8 cellular contexts compared by ENCODE assay signal in genomic region chr20:25407311-25408169, GRCh38. TPM values are rescaled to one million over a fixed set of nuclear protein-coding genes. Genes with fewer than 3 reads are reported as not detected.
DNase-seq lines count a peak whose midpoint lies in the region; ATAC-seq, FAIRE-seq and TF ChIP-seq lines count a peak whose summit lies in the region.

TSS of gene GINS1 (plus strand) at chr20:25407673. CDS start at chr20:25407821, 148 bp downstream.

- H3K4me1 Mint-ChIP-seq in activated B cell treated with CpG ODN at 0.5 μM for 24 hours = peaks cover 17% of the 10 kb centered on the region
- H3K4me1 Mint-ChIP-seq in central memory CD8-positive, alpha-beta T cell = peaks cover 7% of the 10 kb centered on the region

- H3K4me2 ChIP-seq in keratinocyte (ENCODE audit: control insufficient read depth, extremely low read depth, insufficient read depth, low read depth, low read length) = peak within 1 kb of the TSS; percentile 100

- H3K9me3 Mint-ChIP-seq in activated B cell treated with CpG ODN at 0.5 μM for 24 hours = peaks cover 8% of the 10 kb centered on the region
- peaks cover 16% of the 10 kb centered on the region for H3K9me3 Mint-ChIP-seq in central memory CD8-positive, alpha-beta T cell

- dilution Hi-C loops in keratinocyte (cut with MboI; ENCODE audit: extremely low pct_ligation_motif_present, low sequenced_read_pairs) = no loop called here

- H3K27ac Mint-ChIP-seq in activated B cell treated with CpG ODN at 0.5 μM for 24 hours = peak within 1 kb of the TSS; percentile 76
- peak within 1 kb of the TSS; percentile 25 for H3K27ac Mint-ChIP-seq in central memory CD8-positive, alpha-beta T cell (ENCODE audit: low read depth)

- H3K27me3 Mint-ChIP-seq in activated B cell treated with CpG ODN at 0.5 μM for 24 hours = no peaks in the 10 kb centered on the region
- no peaks in the 10 kb centered on the region for H3K27me3 Mint-ChIP-seq in central memory CD8-positive, alpha-beta T cell

- H3K4me3 ChIP-seq in keratinocyte (ENCODE audit: control insufficient read depth in 2 of 3, extremely low read depth in 1 of 3, insufficient read depth in 2 of 3, low read depth in 1 of 3, low read length in 3 of 3) = peak within 1 kb of the TSS; percentile 68 to 91 (median 91)

- CTCF ChIA-PET in activated B cell treated with CpG ODN at 0.5 μM for 24 hours (lab: Charles Lee) = interaction anchor here (1.8 to 3.7 kb wide), 2 partner anchors 8 to 112 kb away, joined by 9 to 17 read pairs; no protein-coding TSS in a partner anchor

- H3K36me3 Mint-ChIP-seq in activated B cell treated with CpG ODN at 0.5 μM for 24 hours (ENCODE audit: low read depth) = peaks cover 3% of the 10 kb centered on the region
- H3K36me3 Mint-ChIP-seq in central memory CD8-positive, alpha-beta T cell (ENCODE audit: insufficient read depth) = peaks cover 3% of the 10 kb centered on the region

- POLR2A ChIA-PET in activated B cell treated with CpG ODN at 0.5 μM for 24 hours (lab: Charles Lee) = interaction anchor here (0.7 to 1.5 kb wide), 6 partner anchors 15 to 349 kb away, joined by 3 to 13 read pairs (median 3); partner anchors contain the start of genes ABHD12 and ACSS1

- no peak for TF ChIP-seq CTCF in activated B cell treated with CpG ODN at 0.5 μM for 24 hours (IDR thresholded peaks at IDR 0.05)
- no peak for TF ChIP-seq CTCF in keratinocyte (optimal IDR thresholded peaks at IDR 0.05 in 1 of 3, IDR thresholded peaks at IDR 0.05 in 1 of 3, conservative IDR thresholded peaks at IDR 0.05 in 1 of 3; ENCODE audit: extremely low read depth in 1 of 3, insufficient read depth in 2 of 3, low read length in 3 of 3)

- no peaks in the 10 kb centered on the region for H3K27me3 ChIP-seq in keratinocyte (ENCODE audit: control insufficient read depth, extremely low read depth, insufficient read depth, low read length)

- peak within 1 kb of the TSS; percentile 98 for H2AFZ ChIP-seq in keratinocyte (ENCODE audit: control insufficient read depth, low read length)

- peak within 1 kb of the TSS; percentile 91 for H3K9ac ChIP-seq in keratinocyte (ENCODE audit: control insufficient read depth, extremely low read depth, insufficient read depth, low read length)

- H3K36me3 ChIP-seq in keratinocyte (ENCODE audit: control insufficient read depth in 2 of 2, extremely low read depth in 1 of 2, insufficient read depth in 2 of 2, low read length in 2 of 2) = peaks cover 0 to 7% of the 10 kb centered on the region in 2 experiments

- H3K9me1 ChIP-seq in keratinocyte (ENCODE audit: control insufficient read depth, extremely low read depth, insufficient read depth, low read length) = no peaks in the 10 kb centered on the region

- no peaks in the 10 kb centered on the region for H3K9me3 ChIP-seq in keratinocyte (ENCODE audit: control insufficient read depth, low read depth, low read length)

- peak; percentile 49 for FAIRE-seq in keratinocyte (lab: Jason Lieb, UNC)

- H4K20me1 ChIP-seq in keratinocyte (ENCODE audit: control insufficient read depth, extremely low read depth, insufficient read depth, low read length) = no peaks in the 10 kb centered on the region

- peak within 1 kb of the TSS; percentile 66 for H3K27ac ChIP-seq in keratinocyte (ENCODE audit: control insufficient read depth, insufficient read depth, low read length)

- intact Hi-C loops in activated B cell treated with CpG ODN at 0.5 μM for 24 hours (cut with micrococcal nuclease) = loop anchor here (1.0 to 2.0 kb wide), 3 partner anchors 17 to 289 kb away; partner anchors contain the start of genes ABHD12, NANP and ZNF337

- H3K79me2 ChIP-seq in keratinocyte (ENCODE audit: control insufficient read depth, insufficient read depth, low read length) = peaks cover 35% of the 10 kb centered on the region

- DNase-seq in AG20443 (ENCODE audit: low spot score) (peak; percentile 95), NCI-H2227 treated with DMSO at 0.1 percent for 48 hours (lab: John Stamatoyannopoulos, UW) (peak; percentile 94), activated B cell treated with CpG ODN at 0.5 μM for 24 hours (peak; percentile 70), keratinocyte (ENCODE audit: low read depth, low spot score) (no peak)
- peak; percentile 45 to 51 for DNase-seq in central memory CD8-positive, alpha-beta T cell (ENCODE audit: low spot score in 2 of 2)
- peak; percentile 85 to 86 (median 86) for DNase-seq in stimulated activated CD4-positive, alpha-beta T cell treated with anti-CD3 and anti-CD28 coated beads, Interleukin-12 subunit alpha, Interleukin-12 subunit beta, amount 100 ng/mL, for 48 hours (ENCODE audit: low read depth in 2 of 3, low spot score in 1 of 3)

- peak within 1 kb of the TSS; percentile 91 for H3K4me3 Mint-ChIP-seq in activated B cell treated with CpG ODN at 0.5 μM for 24 hours
- H3K4me3 Mint-ChIP-seq in central memory CD8-positive, alpha-beta T cell = peak within 1 kb of the TSS; percentile 91

- H3K4me1 ChIP-seq in keratinocyte (ENCODE audit: control insufficient read depth, extremely low read depth, insufficient read depth, low read length) = peaks cover 12% of the 10 kb centered on the region

- ATAC-seq in GM19025 (IDR thresholded peaks at IDR 0.05; ENCODE audit: low read depth, unreplicated experiment) = peak; percentile 87
- ATAC-seq in HG03196 (IDR thresholded peaks at IDR 0.05; ENCODE audit: unreplicated experiment) = peak; percentile 86
- peak; percentile 93 for ATAC-seq in activated B cell treated with CpG ODN at 0.5 μM for 24 hours (ENCODE audit: low read depth)
- peak; percentile 76 for ATAC-seq in central memory CD8-positive, alpha-beta T cell (replicated peaks; ENCODE audit: extremely low read depth, poor library complexity, severe bottlenecking)

RNA-seq across cellular contexts. Expression of gene GINS1, which starts in this region (rescaled TPM):
- total RNA-seq in activated B cell treated with CpG ODN at 0.5 μM for 24 hours = 2.9 and 5.4 TPM in 2 replicates
- polyA plus RNA-seq in keratinocyte = 3.3 to 12.5 TPM (median 9.0 TPM) in 3 replicates
- polyA plus RNA-seq in keratinocyte (2011; ENCODE audit: low read depth) = 0.39 TPM
- 3.8 and 5.5 TPM in 2 replicates for polyA plus RNA-seq in keratinocyte (2011; cell fraction: cytosol; rRNA removed)
- 4.2 and 5.5 TPM in 2 replicates for polyA plus RNA-seq in keratinocyte (2011; cell fraction: nucleus; rRNA removed)
- 0.82 and 7.1 TPM in 2 replicates for polyA plus RNA-seq in keratinocyte (2012; ENCODE audit: low replicate concordance)
- 2.8 to 11.8 TPM (median 2.8 TPM) in 3 replicates for polyA minus RNA-seq in keratinocyte
- polyA minus RNA-seq in keratinocyte (2011; cell fraction: cytosol; rRNA and poly(A)+ RNA removed) = 3.3 TPM
- polyA minus RNA-seq in keratinocyte (2011; cell fraction: nucleus; rRNA and poly(A)+ RNA removed) = 1.5 and 3.3 TPM in 2 replicates
